1 cellular context compared by ENCODE assay signal in the genomic region with DNA sequence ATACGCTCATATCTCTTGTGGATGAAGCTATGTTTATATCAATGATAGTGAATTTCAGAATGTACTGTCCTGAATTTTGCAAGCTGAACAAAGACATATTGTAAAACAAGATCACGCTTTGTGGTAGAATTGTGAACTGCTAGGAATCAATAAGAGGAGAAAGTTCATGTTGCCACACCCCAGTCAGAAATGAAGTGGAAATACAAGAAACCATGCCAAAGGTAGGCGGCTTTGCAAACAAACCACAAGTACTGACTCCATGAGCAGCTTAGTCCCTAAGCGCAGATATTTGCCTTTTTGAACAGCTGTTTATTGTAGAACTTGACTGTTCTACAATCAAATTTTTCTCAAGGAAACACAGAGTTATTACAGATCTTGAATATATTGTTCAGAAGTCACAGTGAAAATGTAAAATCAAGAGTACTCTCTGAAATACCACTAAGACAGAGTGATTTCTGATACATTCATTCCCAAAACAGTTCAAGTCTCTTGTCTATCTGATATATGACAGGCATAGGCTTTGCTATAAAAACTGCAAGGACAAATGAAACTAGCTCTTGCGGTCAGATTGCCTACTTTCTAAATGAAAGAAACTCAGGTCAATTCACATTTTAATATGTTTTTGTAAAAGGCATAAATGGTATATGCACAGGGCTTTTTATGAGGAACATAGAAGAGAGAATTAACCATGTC.
TF ChIP-seq lines count a peak whose summit lies in the region.

No MANE protein-coding gene starts in this region.

TF ChIP-seq in HepG2, 621 proteins besides CTCF, POLR2A, EP300 and RAD21 (continued from another document and continues in another):
- TF ChIP-seq, protein P1, sequence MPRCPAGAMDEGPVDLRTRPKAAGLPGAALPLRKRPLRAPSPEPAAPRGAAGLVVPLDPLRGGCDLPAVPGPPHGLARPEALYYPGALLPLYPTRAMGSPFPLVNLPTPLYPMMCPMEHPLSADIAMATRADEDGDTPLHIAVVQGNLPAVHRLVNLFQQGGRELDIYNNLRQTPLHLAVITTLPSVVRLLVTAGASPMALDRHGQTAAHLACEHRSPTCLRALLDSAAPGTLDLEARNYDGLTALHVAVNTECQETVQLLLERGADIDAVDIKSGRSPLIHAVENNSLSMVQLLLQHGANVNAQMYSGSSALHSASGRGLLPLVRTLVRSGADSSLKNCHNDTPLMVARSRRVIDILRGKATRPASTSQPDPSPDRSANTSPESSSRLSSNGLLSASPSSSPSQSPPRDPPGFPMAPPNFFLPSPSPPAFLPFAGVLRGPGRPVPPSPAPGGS (CRISPR knock-in tag; IDR thresholded peaks at IDR 0.05) = no peak
- TF ChIP-seq PITX1 (CRISPR knock-in tag; IDR thresholded peaks at IDR 0.05) (no peak), EZH2 (conservative IDR thresholded peaks at IDR 0.05; ENCODE audit: low read depth, low read length) (no peak), CEBPG (CRISPR knock-in tag; IDR thresholded peaks at IDR 0.05) (peak; percentile 80), CHD4 (IDR thresholded peaks at IDR 0.05; ENCODE audit: borderline replicate concordance, low read length) (no peak), ZNF331 (CRISPR knock-in tag; IDR thresholded peaks at IDR 0.05) (peak; percentile 56; the same call in 1 of the 2 replicates), PHF20 (CRISPR knock-in tag; IDR thresholded peaks at IDR 0.05) (no peak), KMT2A (CRISPR knock-in tag; IDR thresholded peaks at IDR 0.05) (no peak), ZNF20 (CRISPR knock-in tag; IDR thresholded peaks at IDR 0.05) (no peak), HOXA3 (CRISPR knock-in tag; IDR thresholded peaks at IDR 0.05) (peak; percentile 20; the same call in 1 of the 2 replicates), REL (CRISPR knock-in tag; conservative IDR thresholded peaks at IDR 0.05) (no peak), RELA (CRISPR knock-in tag; IDR thresholded peaks at IDR 0.05) (no peak), ZSCAN21 (CRISPR knock-in tag; IDR thresholded peaks at IDR 0.05; ENCODE audit: borderline replicate concordance) (peak; percentile 97), ZNF761 (CRISPR knock-in tag; conservative IDR thresholded peaks at IDR 0.05) (no peak), FOXO1 (CRISPR knock-in tag; IDR thresholded peaks at IDR 0.05) (peak; percentile 57; the same call in 1 of the 2 replicates), ZNF891 (CRISPR knock-in tag; IDR thresholded peaks at IDR 0.05) (no peak), SP2 (CRISPR knock-in tag; IDR thresholded peaks at IDR 0.05) (no peak), NR2F1 (CRISPR knock-in tag; IDR thresholded peaks at IDR 0.05) (no peak), TBX2 (CRISPR knock-in tag; IDR thresholded peaks at IDR 0.05; ENCODE audit: borderline replicate concordance) (no peak), SETDB1 (CRISPR knock-in tag; IDR thresholded peaks at IDR 0.05; ENCODE audit: borderline replicate concordance) (no peak), ZNF335 (CRISPR knock-in tag; IDR thresholded peaks at IDR 0.05) (no peak), ZBTB8A (CRISPR knock-in tag; IDR thresholded peaks at IDR 0.05; ENCODE audit: borderline replicate concordance, low read depth) (no peak), HNF4A (CRISPR knock-in tag; IDR thresholded peaks at IDR 0.05) (peak; percentile 95), NCOA2 (CRISPR knock-in tag; IDR thresholded peaks at IDR 0.05) (peak; percentile 68), KAT7 (CRISPR knock-in tag; IDR thresholded peaks at IDR 0.05; ENCODE audit: borderline replicate concordance) (no peak), RCOR2 (CRISPR knock-in tag; IDR thresholded peaks at IDR 0.05) (no peak), ZNF530 (CRISPR knock-in tag; IDR thresholded peaks at IDR 0.05; ENCODE audit: low read depth) (no peak), SP5 (CRISPR knock-in tag; IDR thresholded peaks at IDR 0.05; ENCODE audit: borderline replicate concordance, low read depth) (no peak), KLF6 (CRISPR knock-in tag; IDR thresholded peaks at IDR 0.05) (no peak), ZFP62 (CRISPR knock-in tag; IDR thresholded peaks at IDR 0.05) (no peak), RXRB (CRISPR knock-in tag; IDR thresholded peaks at IDR 0.05; ENCODE audit: borderline replicate concordance) (peak; percentile 85), SP1 (IDR thresholded peaks at IDR 0.05) (no peak), SP1 (CRISPR knock-in tag; IDR thresholded peaks at IDR 0.05) (no peak), ZNF101 (CRISPR knock-in tag; IDR thresholded peaks at IDR 0.05; ENCODE audit: borderline replicate concordance, low read depth) (no peak), ZNF225 (CRISPR knock-in tag; IDR thresholded peaks at IDR 0.05) (no peak), FOXA1 (IDR thresholded peaks at IDR 0.05) (no peak), FOXA1 (CRISPR knock-in tag; IDR thresholded peaks at IDR 0.05) (peak; percentile 37; the same call in 1 of the 2 replicates), ZNF747 (CRISPR knock-in tag; IDR thresholded peaks at IDR 0.05; ENCODE audit: borderline replicate concordance) (no peak), HNRNPL (IDR thresholded peaks at IDR 0.05; ENCODE audit: low read depth, low read length) (no peak), KAT2B (IDR thresholded peaks at IDR 0.05; ENCODE audit: borderline replicate concordance, low read depth, low read length) (peak; percentile 46; the same call in 1 of the 2 replicates), SOX13 (IDR thresholded peaks at IDR 0.05) (no peak), SOX13 (CRISPR knock-in tag; conservative IDR thresholded peaks at IDR 0.05 in 1 of 2, IDR thresholded peaks at IDR 0.05 in 1 of 2) (peak in 1 of 2 experiments; percentile 94; a peak in 2 of 4 replicates), TSC22D2 (CRISPR knock-in tag; IDR thresholded peaks at IDR 0.05; ENCODE audit: borderline replicate concordance) (no peak)
- TF ChIP-seq, protein P2, sequence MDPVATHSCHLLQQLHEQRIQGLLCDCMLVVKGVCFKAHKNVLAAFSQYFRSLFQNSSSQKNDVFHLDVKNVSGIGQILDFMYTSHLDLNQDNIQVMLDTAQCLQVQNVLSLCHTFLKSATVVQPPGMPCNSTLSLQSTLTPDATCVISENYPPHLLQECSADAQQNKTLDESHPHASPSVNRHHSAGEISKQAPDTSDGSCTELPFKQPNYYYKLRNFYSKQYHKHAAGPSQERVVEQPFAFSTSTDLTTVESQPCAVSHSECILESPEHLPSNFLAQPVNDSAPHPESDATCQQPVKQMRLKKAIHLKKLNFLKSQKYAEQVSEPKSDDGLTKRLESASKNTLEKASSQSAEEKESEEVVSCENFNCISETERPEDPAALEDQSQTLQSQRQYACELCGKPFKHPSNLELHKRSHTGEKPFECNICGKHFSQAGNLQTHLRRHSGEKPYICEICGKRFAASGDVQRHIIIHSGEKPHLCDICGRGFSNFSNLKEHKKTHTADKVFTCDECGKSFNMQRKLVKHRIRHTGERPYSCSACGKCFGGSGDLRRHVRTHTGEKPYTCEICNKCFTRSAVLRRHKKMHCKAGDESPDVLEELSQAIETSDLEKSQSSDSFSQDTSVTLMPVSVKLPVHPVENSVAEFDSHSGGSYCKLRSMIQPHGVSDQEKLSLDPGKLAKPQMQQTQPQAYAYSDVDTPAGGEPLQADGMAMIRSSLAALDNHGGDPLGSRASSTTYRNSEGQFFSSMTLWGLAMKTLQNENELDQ (CRISPR knock-in tag; IDR thresholded peaks at IDR 0.05; ENCODE audit: borderline replicate concordance) = no peak
- TF ChIP-seq, protein P3, sequence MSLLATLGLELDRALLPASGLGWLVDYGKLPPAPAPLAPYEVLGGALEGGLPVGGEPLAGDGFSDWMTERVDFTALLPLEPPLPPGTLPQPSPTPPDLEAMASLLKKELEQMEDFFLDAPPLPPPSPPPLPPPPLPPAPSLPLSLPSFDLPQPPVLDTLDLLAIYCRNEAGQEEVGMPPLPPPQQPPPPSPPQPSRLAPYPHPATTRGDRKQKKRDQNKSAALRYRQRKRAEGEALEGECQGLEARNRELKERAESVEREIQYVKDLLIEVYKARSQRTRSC (CRISPR knock-in tag; IDR thresholded peaks at IDR 0.05; ENCODE audit: low read depth) = no peak
- TF ChIP-seq, protein P4, sequence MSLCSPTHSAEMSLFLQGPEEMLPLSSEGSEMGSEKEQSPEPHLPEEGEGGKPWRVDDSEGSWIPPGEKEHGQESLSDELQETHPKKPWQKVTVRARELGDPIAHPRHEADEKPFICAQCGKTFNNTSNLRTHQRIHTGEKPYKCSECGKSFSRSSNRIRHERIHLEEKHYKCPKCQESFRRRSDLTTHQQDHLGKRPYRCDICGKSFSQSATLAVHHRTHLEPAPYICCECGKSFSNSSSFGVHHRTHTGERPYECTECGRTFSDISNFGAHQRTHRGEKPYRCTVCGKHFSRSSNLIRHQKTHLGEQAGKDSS (CRISPR knock-in tag; IDR thresholded peaks at IDR 0.05; ENCODE audit: borderline replicate concordance, low read depth) = no peak
- TF ChIP-seq, protein P5, sequence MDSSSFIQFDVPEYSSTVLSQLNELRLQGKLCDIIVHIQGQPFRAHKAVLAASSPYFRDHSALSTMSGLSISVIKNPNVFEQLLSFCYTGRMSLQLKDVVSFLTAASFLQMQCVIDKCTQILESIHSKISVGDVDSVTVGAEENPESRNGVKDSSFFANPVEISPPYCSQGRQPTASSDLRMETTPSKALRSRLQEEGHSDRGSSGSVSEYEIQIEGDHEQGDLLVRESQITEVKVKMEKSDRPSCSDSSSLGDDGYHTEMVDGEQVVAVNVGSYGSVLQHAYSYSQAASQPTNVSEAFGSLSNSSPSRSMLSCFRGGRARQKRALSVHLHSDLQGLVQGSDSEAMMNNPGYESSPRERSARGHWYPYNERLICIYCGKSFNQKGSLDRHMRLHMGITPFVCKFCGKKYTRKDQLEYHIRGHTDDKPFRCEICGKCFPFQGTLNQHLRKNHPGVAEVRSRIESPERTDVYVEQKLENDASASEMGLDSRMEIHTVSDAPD (CRISPR knock-in tag; IDR thresholded peaks at IDR 0.05) = 0 out of 2 replicates have a peak, but pooled peaks have one; percentile 56
- TF ChIP-seq, protein P6, sequence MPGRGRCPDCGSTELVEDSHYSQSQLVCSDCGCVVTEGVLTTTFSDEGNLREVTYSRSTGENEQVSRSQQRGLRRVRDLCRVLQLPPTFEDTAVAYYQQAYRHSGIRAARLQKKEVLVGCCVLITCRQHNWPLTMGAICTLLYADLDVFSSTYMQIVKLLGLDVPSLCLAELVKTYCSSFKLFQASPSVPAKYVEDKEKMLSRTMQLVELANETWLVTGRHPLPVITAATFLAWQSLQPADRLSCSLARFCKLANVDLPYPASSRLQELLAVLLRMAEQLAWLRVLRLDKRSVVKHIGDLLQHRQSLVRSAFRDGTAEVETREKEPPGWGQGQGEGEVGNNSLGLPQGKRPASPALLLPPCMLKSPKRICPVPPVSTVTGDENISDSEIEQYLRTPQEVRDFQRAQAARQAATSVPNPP (CRISPR knock-in tag; IDR thresholded peaks at IDR 0.05) = 0 out of 2 replicates have a peak, but pooled peaks have one; percentile 16
- TF ChIP-seq, protein P7, sequence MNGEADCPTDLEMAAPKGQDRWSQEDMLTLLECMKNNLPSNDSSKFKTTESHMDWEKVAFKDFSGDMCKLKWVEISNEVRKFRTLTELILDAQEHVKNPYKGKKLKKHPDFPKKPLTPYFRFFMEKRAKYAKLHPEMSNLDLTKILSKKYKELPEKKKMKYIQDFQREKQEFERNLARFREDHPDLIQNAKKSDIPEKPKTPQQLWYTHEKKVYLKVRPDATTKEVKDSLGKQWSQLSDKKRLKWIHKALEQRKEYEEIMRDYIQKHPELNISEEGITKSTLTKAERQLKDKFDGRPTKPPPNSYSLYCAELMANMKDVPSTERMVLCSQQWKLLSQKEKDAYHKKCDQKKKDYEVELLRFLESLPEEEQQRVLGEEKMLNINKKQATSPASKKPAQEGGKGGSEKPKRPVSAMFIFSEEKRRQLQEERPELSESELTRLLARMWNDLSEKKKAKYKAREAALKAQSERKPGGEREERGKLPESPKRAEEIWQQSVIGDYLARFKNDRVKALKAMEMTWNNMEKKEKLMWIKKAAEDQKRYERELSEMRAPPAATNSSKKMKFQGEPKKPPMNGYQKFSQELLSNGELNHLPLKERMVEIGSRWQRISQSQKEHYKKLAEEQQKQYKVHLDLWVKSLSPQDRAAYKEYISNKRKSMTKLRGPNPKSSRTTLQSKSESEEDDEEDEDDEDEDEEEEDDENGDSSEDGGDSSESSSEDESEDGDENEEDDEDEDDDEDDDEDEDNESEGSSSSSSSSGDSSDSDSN (CRISPR knock-in tag; IDR thresholded peaks at IDR 0.05) = no peak
- TF ChIP-seq, protein P8, sequence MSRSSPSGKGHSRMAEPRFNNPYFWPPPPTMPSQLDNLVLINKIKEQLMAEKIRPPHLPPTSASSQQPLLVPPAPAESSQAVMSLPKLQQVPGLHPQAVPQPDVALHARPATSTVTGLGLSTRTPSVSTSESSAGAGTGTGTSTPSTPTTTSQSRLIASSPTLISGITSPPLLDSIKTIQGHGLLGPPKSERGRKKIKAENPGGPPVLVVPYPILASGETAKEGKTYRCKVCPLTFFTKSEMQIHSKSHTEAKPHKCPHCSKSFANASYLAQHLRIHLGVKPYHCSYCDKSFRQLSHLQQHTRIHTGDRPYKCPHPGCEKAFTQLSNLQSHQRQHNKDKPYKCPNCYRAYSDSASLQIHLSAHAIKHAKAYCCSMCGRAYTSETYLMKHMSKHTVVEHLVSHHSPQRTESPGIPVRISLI (CRISPR knock-in tag; IDR thresholded peaks at IDR 0.05; ENCODE audit: borderline replicate concordance) = no peak
- TF ChIP-seq, protein P9, sequence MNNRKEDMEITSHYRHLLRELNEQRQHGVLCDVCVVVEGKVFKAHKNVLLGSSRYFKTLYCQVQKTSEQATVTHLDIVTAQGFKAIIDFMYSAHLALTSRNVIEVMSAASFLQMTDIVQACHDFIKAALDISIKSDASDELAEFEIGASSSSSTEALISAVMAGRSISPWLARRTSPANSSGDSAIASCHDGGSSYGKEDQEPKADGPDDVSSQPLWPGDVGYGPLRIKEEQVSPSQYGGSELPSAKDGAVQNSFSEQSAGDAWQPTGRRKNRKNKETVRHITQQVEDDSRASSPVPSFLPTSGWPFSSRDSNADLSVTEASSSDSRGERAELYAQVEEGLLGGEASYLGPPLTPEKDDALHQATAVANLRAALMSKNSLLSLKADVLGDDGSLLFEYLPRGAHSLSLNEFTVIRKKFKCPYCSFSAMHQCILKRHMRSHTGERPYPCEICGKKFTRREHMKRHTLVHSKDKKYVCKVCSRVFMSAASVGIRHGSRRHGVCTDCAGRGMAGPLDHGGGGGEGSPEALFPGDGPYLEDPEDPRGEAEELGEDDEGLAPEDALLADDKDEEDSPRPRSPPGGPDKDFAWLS (CRISPR knock-in tag; IDR thresholded peaks at IDR 0.05; ENCODE audit: borderline replicate concordance) = no peak
